ENCODE assay signal across 15 cellular contexts in the genomic region with DNA sequence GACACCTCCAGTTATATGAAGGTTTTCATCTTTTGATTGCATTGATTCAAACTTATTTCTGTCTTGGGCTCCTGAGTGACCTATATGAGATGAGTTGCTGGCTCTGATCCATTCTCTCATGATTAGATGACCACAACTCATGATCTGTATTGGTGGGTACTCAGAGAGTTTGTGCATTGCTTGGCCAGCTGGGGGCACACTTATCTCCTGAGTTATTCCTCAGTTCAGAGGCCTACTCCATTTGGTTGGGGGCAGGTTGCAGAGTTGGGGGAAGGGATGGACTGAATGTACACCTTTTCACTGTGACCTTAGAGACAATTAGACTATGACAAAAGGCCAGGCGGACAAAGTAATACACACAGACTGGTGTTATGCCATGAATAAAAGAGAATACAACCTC.
DNase-seq lines count a peak whose midpoint lies in the region; ATAC-seq, FAIRE-seq and TF ChIP-seq lines count a peak whose summit lies in the region.
"Had no signal": no experiment of that assay in that cellular context is flagged by ENCODE, and none has a peak within 500 bp of the region (broad histone marks: within the 10 kb centered on the region; RNA-seq: fewer than 3 reads in every experiment).

No MANE protein-coding gene starts in this region.

- TF ChIP-seq CTCF in DOHH2 (IDR thresholded peaks at IDR 0.05; ENCODE audit: low read depth, low read length, poor library complexity, severe bottlenecking) (peak; percentile 22), HFFc6 (IDR thresholded peaks at IDR 0.05) (0 out of 2 replicates have a peak, but pooled peaks have one; percentile 18), astrocyte of the cerebellum (IDR thresholded peaks at IDR 0.05; ENCODE audit: low read depth, low read length, missing control alignments) (peak; percentile 13), keratinocyte (optimal IDR thresholded peaks at IDR 0.05 in 1 of 3, IDR thresholded peaks at IDR 0.05 in 1 of 3, conservative IDR thresholded peaks at IDR 0.05 in 1 of 3; ENCODE audit: extremely low read depth in 1 of 3, insufficient read depth in 2 of 3, low read length in 3 of 3) (peak in 2 of 3 experiments; percentile 27 to 52), smooth muscle cell (IDR thresholded peaks at IDR 0.05; ENCODE audit: borderline replicate concordance, insufficient read depth, poor library complexity, severe bottlenecking) (no peak)

- H3K79me2 ChIP-seq in DOHH2 (ENCODE audit: control insufficient read depth, low read length) (no peaks in the 10 kb centered on the region), keratinocyte (ENCODE audit: control insufficient read depth, insufficient read depth, low read length) (no peaks in the 10 kb centered on the region), smooth muscle cell (ENCODE audit: low read depth) (no peaks in the 10 kb centered on the region)
- H3K79me2 ChIP-seq: hepatocyte had no signal

- in situ Hi-C loops in astrocyte of the cerebellum (cut with HindIII; ENCODE audit: low sequenced_read_pairs), result no loop called here

- H3K36me3 Mint-ChIP-seq in HFFc6 (ENCODE audit: low read depth), result no peaks in the 10 kb centered on the region

- no peak overlapping the region for H3K27ac ChIP-seq in DOHH2 (ENCODE audit: low read depth, low read length)
- H3K27ac ChIP-seq in keratinocyte (ENCODE audit: control insufficient read depth, insufficient read depth, low read length), result no peak overlapping the region
- no peak overlapping the region for H3K27ac ChIP-seq in smooth muscle cell (ENCODE audit: low read depth)
- H3K27ac ChIP-seq: coronary artery, hepatocyte had no signal

- H3K4me1 Mint-ChIP-seq in HFFc6 (ENCODE audit: low read depth), result no peaks in the 10 kb centered on the region

- H3K9ac ChIP-seq in keratinocyte (ENCODE audit: control insufficient read depth, extremely low read depth, insufficient read depth, low read length), result no peak overlapping the region
- no peak overlapping the region for H3K9ac ChIP-seq in smooth muscle cell (ENCODE audit: low read depth)

- peaks cover 2% of the 10 kb centered on the region; the same call in 1 of the 2 replicates for H3K27me3 Mint-ChIP-seq in HFFc6 (ENCODE audit: insufficient read depth)
- H3K27me3 Mint-ChIP-seq: CD4-positive, alpha-beta T cell had no signal

- no peak overlapping the region for H3K4me3 Mint-ChIP-seq in HFFc6
- H3K4me3 Mint-ChIP-seq: CD4-positive, alpha-beta T cell had no signal

- DNase-seq in HFFc6, result no peak
- DNase-seq in astrocyte of the cerebellum (ENCODE audit: low read depth), result no peak
- DNase-seq in keratinocyte (ENCODE audit: low read depth, low spot score), result no peak
- no peak for DNase-seq in stimulated activated CD4-positive, alpha-beta T cell treated with anti-CD3 and anti-CD28 coated beads, Interleukin-4, amount 100 ng/mL, for 4 hours
- no peak for DNase-seq in smooth muscle cell (lab: John Stamatoyannopoulos, UW; ENCODE audit: unreplicated experiment)
- DNase-seq: activated CD8-positive, alpha-beta memory T cell treated with anti-CD3 and anti-CD28 coated beads for 24 hours; CD4-positive, alpha-beta T cell; NCI-H1105 treated with DMSO at 0.1 percent for 48 hours; NCI-H226; OCI-M1 had no signal

- H3F3A ChIP-seq in DOHH2 (ENCODE audit: control insufficient read depth, insufficient read depth), result no peaks in the 10 kb centered on the region
- no peaks in the 10 kb centered on the region for H3F3A ChIP-seq in smooth muscle cell (ENCODE audit: low read depth)

- H3K9me3 ChIP-seq in DOHH2 (ENCODE audit: control insufficient read depth, insufficient read depth, low read length) (no peaks in the 10 kb centered on the region), keratinocyte (ENCODE audit: control insufficient read depth, low read depth, low read length) (no peaks in the 10 kb centered on the region), smooth muscle cell (replicated peaks; ENCODE audit: low read depth) (no peaks in the 10 kb centered on the region)

- H3K27me3 ChIP-seq in DOHH2 (ENCODE audit: control insufficient read depth, low read length), result no peaks in the 10 kb centered on the region
- no peaks in the 10 kb centered on the region for H3K27me3 ChIP-seq in keratinocyte (ENCODE audit: control insufficient read depth, extremely low read depth, insufficient read depth, low read length)
- H3K27me3 ChIP-seq in smooth muscle cell (ENCODE audit: low read depth), result no peaks in the 10 kb centered on the region
- H3K27me3 ChIP-seq: hepatocyte had no signal

- H4K20me1 ChIP-seq in DOHH2 (ENCODE audit: control insufficient read depth, insufficient read depth, low read depth, low read length), result no peaks in the 10 kb centered on the region
- no peaks in the 10 kb centered on the region for H4K20me1 ChIP-seq in keratinocyte (ENCODE audit: control insufficient read depth, extremely low read depth, insufficient read depth, low read length)
- no peaks in the 10 kb centered on the region for H4K20me1 ChIP-seq in smooth muscle cell (ENCODE audit: low read depth)

- H3K27ac Mint-ChIP-seq in HFFc6, result no peak overlapping the region
- H3K27ac Mint-ChIP-seq: CD4-positive, alpha-beta T cell had no signal

- WGBS in smooth muscle cell (ENCODE audit: low lambda C conversion rate), result 100% methylated on average over 1 of the region's 1 CpG

- FAIRE-seq in keratinocyte (lab: Jason Lieb, UNC), result no peak

- H3K4me3 ChIP-seq in DOHH2 (ENCODE audit: low read length), result no peak overlapping the region
- H3K4me3 ChIP-seq in astrocyte of the cerebellum (ENCODE audit: low read depth, low read length), result no peak overlapping the region
- H3K4me3 ChIP-seq in keratinocyte (ENCODE audit: control insufficient read depth in 2 of 3, extremely low read depth in 1 of 3, insufficient read depth in 2 of 3, low read depth in 1 of 3, low read length in 3 of 3), result no peak overlapping the region
- H3K4me3 ChIP-seq in smooth muscle cell, result no peak overlapping the region
- H3K4me3 ChIP-seq: coronary artery, hepatocyte had no signal

- dilution Hi-C loops in keratinocyte (cut with MboI; ENCODE audit: extremely low pct_ligation_motif_present, low sequenced_read_pairs), result no loop called here

- H3K9me2 ChIP-seq in DOHH2 (replicated peaks; ENCODE audit: control insufficient read depth, low read length), result no peaks in the 10 kb centered on the region

- H3K9me1 ChIP-seq in keratinocyte (ENCODE audit: control insufficient read depth, extremely low read depth, insufficient read depth, low read length), result no peaks in the 10 kb centered on the region

- H3K36me3 ChIP-seq in DOHH2 (ENCODE audit: control insufficient read depth, low read length), result no peaks in the 10 kb centered on the region
- no peaks in the 10 kb centered on the region for H3K36me3 ChIP-seq in keratinocyte (ENCODE audit: control insufficient read depth in 2 of 2, extremely low read depth in 1 of 2, insufficient read depth in 2 of 2, low read length in 2 of 2)
- no peaks in the 10 kb centered on the region for H3K36me3 ChIP-seq in smooth muscle cell (ENCODE audit: low read depth)

- H2AFZ ChIP-seq in keratinocyte (ENCODE audit: control insufficient read depth, low read length) (no peak overlapping the region), smooth muscle cell (ENCODE audit: low read depth) (no peak overlapping the region)
- H2AFZ ChIP-seq: hepatocyte had no signal

- H3K4me1 ChIP-seq in DOHH2 (ENCODE audit: control insufficient read depth, low read length), result no peaks in the 10 kb centered on the region
- H3K4me1 ChIP-seq in keratinocyte (ENCODE audit: control insufficient read depth, extremely low read depth, insufficient read depth, low read length), result no peaks in the 10 kb centered on the region
- H3K4me1 ChIP-seq in smooth muscle cell (ENCODE audit: low read depth), result peaks cover 6% of the 10 kb centered on the region

- no peaks in the 10 kb centered on the region for H3K9me3 Mint-ChIP-seq in HFFc6
- H3K9me3 Mint-ChIP-seq: CD4-positive, alpha-beta T cell had no signal

- no peak for ATAC-seq in GM21381 (IDR thresholded peaks at IDR 0.05; ENCODE audit: unreplicated experiment)
- ATAC-seq: esophagus mucosa had no signal

- no peak overlapping the region for H3K4me2 ChIP-seq in DOHH2 (ENCODE audit: low read length)
- no peak overlapping the region for H3K4me2 ChIP-seq in keratinocyte (ENCODE audit: control insufficient read depth, extremely low read depth, insufficient read depth, low read depth, low read length)
- no peak overlapping the region for H3K4me2 ChIP-seq in smooth muscle cell
- H3K4me2 ChIP-seq: hepatocyte had no signal
